Comparison of ENCODE assay signal across 26 cellular contexts in genomic region chr19:4018775-4019504, GRCh38. TPM values are rescaled to one million over a fixed set of nuclear protein-coding genes. Genes with fewer than 3 reads are reported as not detected.
A peak's percentile ranks its signal among the peaks of the same experiment; 100 is the strongest.
DNase-seq lines count a peak whose midpoint lies in the region; ATAC-seq, FAIRE-seq and TF ChIP-seq lines count a peak whose summit lies in the region.
"Had no signal": no experiment of that assay in that cellular context is flagged by ENCODE, and none has a peak within 500 bp of the region (broad histone marks: within the 10 kb centered on the region; RNA-seq: fewer than 3 reads in every experiment).

No MANE protein-coding gene starts in this region.

- peaks cover 48 to 99% (median 90%) of the 10 kb centered on the region in 11 experiments for H3K36me3 ChIP-seq in BLaER1 treated with 17β-estradiol and CSF1 and Interleukin-3, amounts not matched to agents 10 nM and 100 nM
- H3K36me3 ChIP-seq in HepG2 (replicated peaks in 1 of 2; ENCODE audit: control insufficient read depth in 1 of 2, insufficient read depth in 2 of 2, low read length in 2 of 2) = peaks cover 18 to 21% of the 10 kb centered on the region in 2 experiments; a peak in 4 of 5 replicates
- H3K36me3 ChIP-seq: neural progenitor cell had no signal

- no peak for FAIRE-seq in HepG2 (lab: Jason Lieb, UNC)
- FAIRE-seq: bronchial epithelial cell, GM12892, HTR-8/SVneo, islet of Langerhans, TTC549 had no signal

- peak overlapping the region; percentile 2 to 61 (median 40); a peak in 15 of 22 replicates for H3K9ac ChIP-seq in BLaER1 treated with 17β-estradiol and CSF1 and Interleukin-3, amounts not matched to agents 10 nM and 100 nM
- no peak overlapping the region for H3K9ac ChIP-seq in HepG2 (ENCODE audit: insufficient read depth, low read depth, low read length)
- H3K9ac ChIP-seq: neural progenitor cell had no signal

- intact Hi-C loops in HepG2 (cut with micrococcal nuclease; ENCODE audit: unreplicated experiment) = no loop called here

- no peak for TF ChIP-seq RAD21 in HepG2 (CRISPR knock-in tag; IDR thresholded peaks at IDR 0.05)

- H3K9me3 ChIP-seq in BLaER1 treated with 17β-estradiol and CSF1 and Interleukin-3, amounts not matched to agents 10 nM and 100 nM (replicated peaks in 1 of 11) = peaks cover 4 to 13% (median 9%) of the 10 kb centered on the region in 11 experiments; a peak in 13 of 22 replicates
- no peaks in the 10 kb centered on the region for H3K9me3 ChIP-seq in HepG2 (ENCODE audit: low read length)
- H3K9me3 ChIP-seq: adrenal gland, HAP-1 had no signal

- no peak overlapping the region for H2AFZ ChIP-seq in HepG2 (ENCODE audit: low read length)
- H2AFZ ChIP-seq: neural progenitor cell, PC-9 had no signal

- ATAC-seq in HepG2 (no peak), HG03457 (IDR thresholded peaks at IDR 0.05; ENCODE audit: unreplicated experiment) (no peak), HG03159 (IDR thresholded peaks at IDR 0.05; ENCODE audit: unreplicated experiment) (no peak)
- ATAC-seq: activated CD8-positive, alpha-beta T cell treated with anti-CD3 and anti-CD28 coated beads, Interleukin-2, amount 10 ng/mL, durations not matched to agents 7 days and 5 days had no signal

- peaks cover 5 to 33% (median 24%) of the 10 kb centered on the region in 10 experiments; a peak in 17 of 20 replicates for H3K4me1 ChIP-seq in BLaER1 treated with 17β-estradiol and CSF1 and Interleukin-3, amounts not matched to agents 10 nM and 100 nM
- no peaks in the 10 kb centered on the region for H3K4me1 ChIP-seq in HepG2 (ENCODE audit: insufficient read depth, low read length)
- H3K4me1 ChIP-seq: HAP-1, neural progenitor cell had no signal

- DNase-seq in caudate nucleus (lab: John Stamatoyannopoulos, UW) (no peak), HepG2 (ENCODE audit: low spot score) (no peak), substantia nigra (lab: John Stamatoyannopoulos, UW) (peak in 1 of 49 donors; percentile 55), NCI-H2196 (lab: John Stamatoyannopoulos, UW; ENCODE audit: unreplicated experiment) (no peak), T-helper 1 cell (no peak)
- DNase-seq: activated CD4-positive, alpha-beta T cell treated with anti-CD3 and anti-CD28 coated beads for 1 hour; activated CD8-positive, alpha-beta T cell treated with anti-CD3 and anti-CD28 coated beads, Interleukin-2, amount 10 ng/mL, durations not matched to agents 7 days and 5 days; EL; KG1; MM.1S; NCI-H1436 treated with DMSO at 0.1 percent for 48 hours; NCI-H510A; PC-9; SHP77 treated with DMSO at 0.1 percent for 48 hours had no signal

- no peak for TF ChIP-seq POLR2A in HepG2 (IDR thresholded peaks at IDR 0.05; ENCODE audit: insufficient read depth in 1 of 2, low read depth in 2 of 2, low read length in 2 of 2)

- no peak for TF ChIP-seq CTCF in HepG2 (CRISPR knock-in tag; IDR thresholded peaks at IDR 0.05)

- peak overlapping the region in 1 of 11 experiments; percentile 29; a peak in 1 of 22 replicates for H3K27ac ChIP-seq in BLaER1 treated with 17β-estradiol and CSF1 and Interleukin-3, amounts not matched to agents 10 nM and 100 nM
- peak overlapping the region; percentile 88 for H3K27ac ChIP-seq in caudate nucleus (ENCODE audit: low read depth, low read length)
- H3K27ac ChIP-seq in HepG2 (ENCODE audit: extremely low read length, insufficient read depth, low read length) = no peak overlapping the region
- H3K27ac ChIP-seq in substantia nigra (ENCODE audit: low read depth, low read length, poor library complexity, severe bottlenecking) = peak overlapping the region; percentile 98
- H3K27ac ChIP-seq: neural progenitor cell, PC-9 had no signal

- in situ Hi-C loops in HepG2 (cut with HindIII; ENCODE audit: extremely low pct_ligation_motif_present, low pct_unique_long_range_greater_than_20kb) = no loop called here

- over 99% methylated on average over 10 of the region's 19 CpGs for WGBS in HepG2 (ENCODE audit: low lambda C conversion rate)

- H3K4me2 ChIP-seq in BLaER1 treated with 17β-estradiol and CSF1 and Interleukin-3, amounts not matched to agents 10 nM and 100 nM = peak overlapping the region in 8 of 11 experiments; percentile 33 to 53 (median 44); a peak in 13 of 22 replicates
- H3K4me2 ChIP-seq in HepG2 (ENCODE audit: low read depth, low read length) = no peak overlapping the region
- H3K4me2 ChIP-seq: neural progenitor cell, PC-9 had no signal

- H3K27me3 ChIP-seq in BLaER1 treated with 17β-estradiol and CSF1 and Interleukin-3, amounts not matched to agents 10 nM and 100 nM = no peaks in the 10 kb centered on the region
- H3K27me3 ChIP-seq in HepG2 (ENCODE audit: control insufficient read depth in 1 of 2, insufficient read depth in 2 of 2, low read length in 2 of 2) = no peaks in the 10 kb centered on the region
- H3K27me3 ChIP-seq: adrenal gland, neural progenitor cell had no signal

- no TSS peak for BruUV-seq in HepG2 (replicated peaks; lab: Mats Ljungman, UMichigan)

- CTCF ChIA-PET in HepG2 (lab: Yijun Ruan, JAX; ENCODE audit: low intra/inter-chr PET ratio, low total read pairs) = no interaction called here

- TF ChIP-seq EP300 in HepG2 (IDR thresholded peaks at IDR 0.05; ENCODE audit: low read depth in 2 of 2, low read length in 2 of 2) = no peak
- no peak for TF ChIP-seq EP300 in HepG2 (CRISPR knock-in tag; IDR thresholded peaks at IDR 0.05; ENCODE audit: borderline replicate concordance)

- no peak overlapping the region for H3K4me3 ChIP-seq in BLaER1 treated with 17β-estradiol and CSF1 and Interleukin-3, amounts not matched to agents 10 nM and 100 nM
- no peak overlapping the region for H3K4me3 ChIP-seq in HepG2 (replicated peaks in 1 of 3; ENCODE audit: insufficient read depth in 1 of 3, low read depth in 2 of 3, low read length in 3 of 3)
- H3K4me3 ChIP-seq: adrenal gland, HAP-1, lung, neural progenitor cell, PC-9 had no signal

- POLR2A ChIA-PET in HepG2 (lab: Yijun Ruan, JAX) = no interaction called here

- H4K20me1 ChIP-seq in BLaER1 treated with 17β-estradiol and CSF1 and Interleukin-3, amounts not matched to agents 10 nM and 100 nM = peaks cover 83 to 100% (median 100%) of the 10 kb centered on the region in 11 experiments
- no peaks in the 10 kb centered on the region for H4K20me1 ChIP-seq in HepG2 (ENCODE audit: insufficient read depth, low read length)

- H3K79me2 ChIP-seq in HepG2 (ENCODE audit: insufficient read depth, low read length) = peaks cover 12% of the 10 kb centered on the region

RNA-seq across cellular contexts. Expression of gene PIAS4, which starts 11.4 kb away (rescaled TPM):
- 20.1 and 22.4 TPM in 2 replicates for total RNA-seq in HepG2 (2016; rRNA removed; fragmentation: Illumina TruSeq; extraction: Trizol)
- total RNA-seq in HepG2 (2016; cell fraction: cytosol; rRNA removed; fragmentation: Illumina TruSeq; extraction: Trizol; ENCODE audit: low read depth) = 4.3 and 5.1 TPM in 2 replicates
- 16.7 and 23.3 TPM in 2 replicates for total RNA-seq in HepG2 (2016; cell fraction: insoluble cytoplasmic fraction; rRNA removed; fragmentation: Illumina TruSeq; extraction: Trizol)
- 9.8 and 11.2 TPM in 2 replicates for total RNA-seq in HepG2 (2016; cell fraction: membrane; rRNA removed; fragmentation: Illumina TruSeq; extraction: Trizol)
- total RNA-seq in HepG2 (2016; cell fraction: nucleus; rRNA removed; fragmentation: Illumina TruSeq; extraction: Trizol) = 9.7 and 15.2 TPM in 2 replicates
- 8.7 and 9.0 TPM in 2 replicates for polyA plus RNA-seq in HepG2 (2011; rRNA removed)
- polyA plus RNA-seq in HepG2 (2011; cell fraction: cytosol; rRNA removed) = 11.2 and 43.1 TPM in 2 replicates
- polyA plus RNA-seq in HepG2 (2011; cell fraction: nucleus; rRNA removed) = 22.4 and 27.4 TPM in 2 replicates
- 19.1 and 20.7 TPM in 2 replicates for polyA plus RNA-seq in HepG2 (2012)
- polyA plus RNA-seq in HepG2 (2016; cell fraction: cytosol; fragmentation: Illumina TruSeq; extraction: Trizol; ENCODE audit: low read depth) = 3.3 and 3.5 TPM in 2 replicates
- 18.2 and 33.3 TPM in 2 replicates for polyA plus RNA-seq in HepG2 (2016; cell fraction: insoluble cytoplasmic fraction; fragmentation: Illumina TruSeq; extraction: Trizol; ENCODE audit: low read depth)
- 5.6 and 5.9 TPM in 2 replicates for polyA plus RNA-seq in HepG2 (2016; cell fraction: membrane; fragmentation: Illumina TruSeq; extraction: Trizol; ENCODE audit: low read depth)
- polyA plus RNA-seq in HepG2 (2016; cell fraction: nucleus; fragmentation: Illumina TruSeq; extraction: Trizol; ENCODE audit: insufficient read depth, low read depth) = 36.3 and 39.1 TPM in 2 replicates
- 12.2 and 13.9 TPM in 2 replicates for polyA minus RNA-seq in HepG2 (2011; rRNA and poly(A)+ RNA removed; ENCODE audit: low replicate concordance)
- 5.1 and 7.7 TPM in 2 replicates for polyA minus RNA-seq in HepG2 (2011; cell fraction: cytosol; rRNA and poly(A)+ RNA removed)
- 14.5 and 15.1 TPM in 2 replicates for polyA minus RNA-seq in HepG2 (2011; cell fraction: nucleus; rRNA and poly(A)+ RNA removed)

RNA-seq across cellular contexts. Expression of gene EEF2, which starts 33.7 kb away (rescaled TPM):
- total RNA-seq in HepG2 (2016; rRNA removed; fragmentation: Illumina TruSeq; extraction: Trizol) = 1,722 and 1,777 TPM in 2 replicates
- total RNA-seq in HepG2 (2016; cell fraction: cytosol; rRNA removed; fragmentation: Illumina TruSeq; extraction: Trizol; ENCODE audit: low read depth) = 663 and 837 TPM in 2 replicates
- total RNA-seq in HepG2 (2016; cell fraction: insoluble cytoplasmic fraction; rRNA removed; fragmentation: Illumina TruSeq; extraction: Trizol) = 1,312 and 1,845 TPM in 2 replicates
- 2,334 and 2,783 TPM in 2 replicates for total RNA-seq in HepG2 (2016; cell fraction: membrane; rRNA removed; fragmentation: Illumina TruSeq; extraction: Trizol)
- 709 and 773 TPM in 2 replicates for total RNA-seq in HepG2 (2016; cell fraction: nucleus; rRNA removed; fragmentation: Illumina TruSeq; extraction: Trizol)
- polyA plus RNA-seq in HepG2 (2011; rRNA removed) = 1,441 and 1,465 TPM in 2 replicates
- 1,619 and 2,301 TPM in 2 replicates for polyA plus RNA-seq in HepG2 (2011; cell fraction: cytosol; rRNA removed)
- 945 and 1,058 TPM in 2 replicates for polyA plus RNA-seq in HepG2 (2011; cell fraction: nucleus; rRNA removed)
- 2,825 and 3,817 TPM in 2 replicates for polyA plus RNA-seq in HepG2 (2012)
- polyA plus RNA-seq in HepG2 (2016; cell fraction: cytosol; fragmentation: Illumina TruSeq; extraction: Trizol; ENCODE audit: low read depth) = 660 and 778 TPM in 2 replicates
- polyA plus RNA-seq in HepG2 (2016; cell fraction: insoluble cytoplasmic fraction; fragmentation: Illumina TruSeq; extraction: Trizol; ENCODE audit: low read depth) = 1,198 and 1,548 TPM in 2 replicates
- 1,837 and 2,206 TPM in 2 replicates for polyA plus RNA-seq in HepG2 (2016; cell fraction: membrane; fragmentation: Illumina TruSeq; extraction: Trizol; ENCODE audit: low read depth)
- polyA plus RNA-seq in HepG2 (2016; cell fraction: nucleus; fragmentation: Illumina TruSeq; extraction: Trizol; ENCODE audit: insufficient read depth, low read depth) = 1,012 and 1,080 TPM in 2 replicates
- 1,462 and 3,209 TPM in 2 replicates for polyA minus RNA-seq in HepG2 (2011; rRNA and poly(A)+ RNA removed; ENCODE audit: low replicate concordance)
- polyA minus RNA-seq in HepG2 (2011; cell fraction: cytosol; rRNA and poly(A)+ RNA removed) = 1,805 and 1,823 TPM in 2 replicates
- polyA minus RNA-seq in HepG2 (2011; cell fraction: nucleus; rRNA and poly(A)+ RNA removed) = 434 and 615 TPM in 2 replicates

RNA-seq across cellular contexts. Expression of gene ZBTB7A, which starts 47.8 kb away (rescaled TPM):
- 3.5 and 3.6 TPM in 2 replicates for total RNA-seq in HepG2 (2016; rRNA removed; fragmentation: Illumina TruSeq; extraction: Trizol)
- 1.8 TPM in 2 replicates for total RNA-seq in HepG2 (2016; cell fraction: cytosol; rRNA removed; fragmentation: Illumina TruSeq; extraction: Trizol; ENCODE audit: low read depth)
- total RNA-seq in HepG2 (2016; cell fraction: insoluble cytoplasmic fraction; rRNA removed; fragmentation: Illumina TruSeq; extraction: Trizol) = 2.7 and 3.2 TPM in 2 replicates
- total RNA-seq in HepG2 (2016; cell fraction: membrane; rRNA removed; fragmentation: Illumina TruSeq; extraction: Trizol) = 3.7 and 4.3 TPM in 2 replicates
- total RNA-seq in HepG2 (2016; cell fraction: nucleus; rRNA removed; fragmentation: Illumina TruSeq; extraction: Trizol) = 3.0 and 3.1 TPM in 2 replicates
- polyA plus RNA-seq in HepG2 (2011; rRNA removed) = 4.0 and 5.5 TPM in 2 replicates
- 2.9 and 4.8 TPM in 2 replicates for polyA plus RNA-seq in HepG2 (2011; cell fraction: cytosol; rRNA removed)
- polyA plus RNA-seq in HepG2 (2011; cell fraction: nucleus; rRNA removed) = 23.5 and 34.3 TPM in 2 replicates
- polyA plus RNA-seq in HepG2 (2012) = 4.7 and 6.0 TPM in 2 replicates
- 0.96 and 1.2 TPM in 2 replicates for polyA plus RNA-seq in HepG2 (2016; cell fraction: cytosol; fragmentation: Illumina TruSeq; extraction: Trizol; ENCODE audit: low read depth)
- polyA plus RNA-seq in HepG2 (2016; cell fraction: insoluble cytoplasmic fraction; fragmentation: Illumina TruSeq; extraction: Trizol; ENCODE audit: low read depth) = 4.5 and 4.8 TPM in 2 replicates
- polyA plus RNA-seq in HepG2 (2016; cell fraction: membrane; fragmentation: Illumina TruSeq; extraction: Trizol; ENCODE audit: low read depth) = 2.7 and 3.0 TPM in 2 replicates
- 9.7 and 9.9 TPM in 2 replicates for polyA plus RNA-seq in HepG2 (2016; cell fraction: nucleus; fragmentation: Illumina TruSeq; extraction: Trizol; ENCODE audit: insufficient read depth, low read depth)
- 4.3 and 12.1 TPM in 2 replicates for polyA minus RNA-seq in HepG2 (2011; rRNA and poly(A)+ RNA removed; ENCODE audit: low replicate concordance)
- polyA minus RNA-seq in HepG2 (2011; cell fraction: cytosol; rRNA and poly(A)+ RNA removed) = 9.4 and 10.5 TPM in 2 replicates
- 5.0 and 5.4 TPM in 2 replicates for polyA minus RNA-seq in HepG2 (2011; cell fraction: nucleus; rRNA and poly(A)+ RNA removed)

RNA-seq across cellular contexts. Expression of gene DAPK3, which starts 48.0 kb away (rescaled TPM):
- 22.0 and 30.5 TPM in 2 replicates for total RNA-seq in HepG2 (2016; rRNA removed; fragmentation: Illumina TruSeq; extraction: Trizol)
- total RNA-seq in HepG2 (2016; cell fraction: cytosol; rRNA removed; fragmentation: Illumina TruSeq; extraction: Trizol; ENCODE audit: low read depth) = 5.0 and 5.5 TPM in 2 replicates
- total RNA-seq in HepG2 (2016; cell fraction: insoluble cytoplasmic fraction; rRNA removed; fragmentation: Illumina TruSeq; extraction: Trizol) = 18.7 and 32.5 TPM in 2 replicates
- 9.6 and 13.4 TPM in 2 replicates for total RNA-seq in HepG2 (2016; cell fraction: membrane; rRNA removed; fragmentation: Illumina TruSeq; extraction: Trizol)
- 20.1 and 21.1 TPM in 2 replicates for total RNA-seq in HepG2 (2016; cell fraction: nucleus; rRNA removed; fragmentation: Illumina TruSeq; extraction: Trizol)
- polyA plus RNA-seq in HepG2 (2011; rRNA removed) = 37.3 and 51.9 TPM in 2 replicates
- polyA plus RNA-seq in HepG2 (2011; cell fraction: cytosol; rRNA removed) = 36.9 and 42.7 TPM in 2 replicates
- 102 and 107 TPM in 2 replicates for polyA plus RNA-seq in HepG2 (2011; cell fraction: nucleus; rRNA removed)
- 20.1 and 33.8 TPM in 2 replicates for polyA plus RNA-seq in HepG2 (2012)
- polyA plus RNA-seq in HepG2 (2016; cell fraction: cytosol; fragmentation: Illumina TruSeq; extraction: Trizol; ENCODE audit: low read depth) = 2.6 and 2.9 TPM in 2 replicates
- 20.1 and 23.6 TPM in 2 replicates for polyA plus RNA-seq in HepG2 (2016; cell fraction: insoluble cytoplasmic fraction; fragmentation: Illumina TruSeq; extraction: Trizol; ENCODE audit: low read depth)
- polyA plus RNA-seq in HepG2 (2016; cell fraction: membrane; fragmentation: Illumina TruSeq; extraction: Trizol; ENCODE audit: low read depth) = 5.9 and 6.0 TPM in 2 replicates
- 45.3 and 46.8 TPM in 2 replicates for polyA plus RNA-seq in HepG2 (2016; cell fraction: nucleus; fragmentation: Illumina TruSeq; extraction: Trizol; ENCODE audit: insufficient read depth, low read depth)
- 44.0 and 66.3 TPM in 2 replicates for polyA minus RNA-seq in HepG2 (2011; rRNA and poly(A)+ RNA removed; ENCODE audit: low replicate concordance)
- polyA minus RNA-seq in HepG2 (2011; cell fraction: cytosol; rRNA and poly(A)+ RNA removed) = 15.7 and 22.0 TPM in 2 replicates
- polyA minus RNA-seq in HepG2 (2011; cell fraction: nucleus; rRNA and poly(A)+ RNA removed) = 24.7 and 27.2 TPM in 2 replicates
